ENCODE assay signal across 23 cellular contexts in genomic region chr20:11853359-11853758, GRCh38.
DNase-seq lines count a peak whose midpoint lies in the region; FAIRE-seq and TF ChIP-seq lines count a peak whose summit lies in the region.
"Had no signal": no experiment of that assay in that cellular context is flagged by ENCODE, and none has a peak within 500 bp of the region (broad histone marks: within the 10 kb centered on the region; RNA-seq: fewer than 3 reads in every experiment).

No MANE protein-coding gene starts in this region.

- POLR2A ChIA-PET in CD4-positive, alpha-beta memory T cell (lab: Charles Lee; ENCODE audit: partially characterized antibody), result no interaction called here

- H3K27me3 ChIP-seq in adipocyte (replicated peaks; ENCODE audit: control insufficient read depth, insufficient read depth, low read length), result no peaks in the 10 kb centered on the region
- H3K27me3 ChIP-seq in keratinocyte (ENCODE audit: control insufficient read depth, extremely low read depth, insufficient read depth, low read length), result no peaks in the 10 kb centered on the region
- no peaks in the 10 kb centered on the region for H3K27me3 ChIP-seq in uterus
- no peaks in the 10 kb centered on the region for H3K27me3 ChIP-seq in CD4-positive, alpha-beta memory T cell (ENCODE audit: insufficient read depth, low read length)
- no peaks in the 10 kb centered on the region for H3K27me3 ChIP-seq in hepatocyte
- H3K27me3 ChIP-seq: BLaER1 had no signal

- H3K27me3 Mint-ChIP-seq in CD4-positive, alpha-beta memory T cell, result no peaks in the 10 kb centered on the region
- H3K27me3 Mint-ChIP-seq: CD4-positive, alpha-beta T cell had no signal

- CTCF ChIA-PET in CD4-positive, alpha-beta memory T cell (lab: Charles Lee; ENCODE audit: partially characterized antibody), result no interaction called here

- H2AFZ ChIP-seq in keratinocyte (ENCODE audit: control insufficient read depth, low read length), result peak overlapping the region; percentile 20
- no peak overlapping the region for H2AFZ ChIP-seq in hepatocyte

- H3K4me2 ChIP-seq in keratinocyte (ENCODE audit: control insufficient read depth, extremely low read depth, insufficient read depth, low read depth, low read length) (no peak overlapping the region), hepatocyte (no peak overlapping the region)
- H3K4me2 ChIP-seq: BLaER1 had no signal

- H3K4me1 ChIP-seq in adipocyte (ENCODE audit: control insufficient read depth, insufficient read depth, low read length) (peaks cover 35% of the 10 kb centered on the region), keratinocyte (ENCODE audit: control insufficient read depth, extremely low read depth, insufficient read depth, low read length) (peaks cover 41% of the 10 kb centered on the region), uterus (no peaks in the 10 kb centered on the region), hepatocyte (ENCODE audit: insufficient read depth) (no peaks in the 10 kb centered on the region)
- no peaks in the 10 kb centered on the region for H3K4me1 ChIP-seq in CD4-positive, alpha-beta memory T cell (ENCODE audit: insufficient read depth, low read length)
- H3K4me1 ChIP-seq: BLaER1, Caco-2 had no signal

- no peaks in the 10 kb centered on the region for H3K9me1 ChIP-seq in keratinocyte (ENCODE audit: control insufficient read depth, extremely low read depth, insufficient read depth, low read length)

- no peaks in the 10 kb centered on the region for H4K20me1 ChIP-seq in keratinocyte (ENCODE audit: control insufficient read depth, extremely low read depth, insufficient read depth, low read length)
- H4K20me1 ChIP-seq in hepatocyte (ENCODE audit: insufficient read depth, poor library complexity, severe bottlenecking), result no peaks in the 10 kb centered on the region
- H4K20me1 ChIP-seq: BLaER1 had no signal

- no peaks in the 10 kb centered on the region for H3K4me1 Mint-ChIP-seq in CD4-positive, alpha-beta memory T cell

- H3K36me3 Mint-ChIP-seq in CD4-positive, alpha-beta memory T cell, result no peaks in the 10 kb centered on the region

- TF ChIP-seq CTCF in AG10803 (conservative IDR thresholded peaks at IDR 0.05; ENCODE audit: low read length), result no peak
- no peak for TF ChIP-seq CTCF in epithelial cell of esophagus (IDR thresholded peaks at IDR 0.05; ENCODE audit: insufficient read depth, low read depth, low read length, missing control alignments)
- no peak for TF ChIP-seq CTCF in keratinocyte (optimal IDR thresholded peaks at IDR 0.05 in 1 of 3, IDR thresholded peaks at IDR 0.05 in 1 of 3, conservative IDR thresholded peaks at IDR 0.05 in 1 of 3; ENCODE audit: extremely low read depth in 1 of 3, insufficient read depth in 2 of 3, low read length in 3 of 3)
- TF ChIP-seq CTCF in uterus (IDR thresholded peaks at IDR 0.05), result no peak
- no peak for TF ChIP-seq CTCF in hepatocyte (IDR thresholded peaks at IDR 0.05; ENCODE audit: poor library complexity)

- H3K27ac Mint-ChIP-seq in CD4-positive, alpha-beta memory T cell, result no peak overlapping the region
- H3K27ac Mint-ChIP-seq: CD4-positive, alpha-beta T cell had no signal

- H3K36me3 ChIP-seq in adipocyte (ENCODE audit: control insufficient read depth, insufficient read depth, low read length, severe bottlenecking) (no peaks in the 10 kb centered on the region), keratinocyte (ENCODE audit: control insufficient read depth in 2 of 2, extremely low read depth in 1 of 2, insufficient read depth in 2 of 2, low read length in 2 of 2) (no peaks in the 10 kb centered on the region), uterus (no peaks in the 10 kb centered on the region), hepatocyte (replicated peaks; ENCODE audit: insufficient read depth, low read depth) (no peaks in the 10 kb centered on the region)
- no peaks in the 10 kb centered on the region for H3K36me3 ChIP-seq in CD4-positive, alpha-beta memory T cell (ENCODE audit: insufficient read depth, low read length)
- H3K36me3 ChIP-seq: BLaER1, HAP-1 had no signal

- no peaks in the 10 kb centered on the region for H3K9me2 ChIP-seq in hepatocyte (replicated peaks; ENCODE audit: insufficient read depth)

- FAIRE-seq in keratinocyte (lab: Jason Lieb, UNC), result no peak
- FAIRE-seq: GM12878 had no signal

- H3K4me3 ChIP-seq in AG10803 (ENCODE audit: low read length) (no peak overlapping the region), adipocyte (ENCODE audit: low read length) (no peak overlapping the region), epithelial cell of esophagus (ENCODE audit: low read length) (no peak overlapping the region), keratinocyte (ENCODE audit: control insufficient read depth in 2 of 3, extremely low read depth in 1 of 3, insufficient read depth in 2 of 3, low read depth in 1 of 3, low read length in 3 of 3) (no peak overlapping the region), uterus (no peak overlapping the region), hepatocyte (no peak overlapping the region)
- H3K4me3 ChIP-seq in CD4-positive, alpha-beta memory T cell (ENCODE audit: low read length in 2 of 2), result no peak overlapping the region
- H3K4me3 ChIP-seq: BLaER1, GM12878, HAP-1 had no signal

- no peak overlapping the region for H3K4me3 Mint-ChIP-seq in CD4-positive, alpha-beta memory T cell
- H3K4me3 Mint-ChIP-seq: CD4-positive, alpha-beta T cell had no signal

- dilution Hi-C loops in keratinocyte (cut with MboI; ENCODE audit: extremely low pct_ligation_motif_present, low sequenced_read_pairs), result no loop called here

- H3K79me2 ChIP-seq in keratinocyte (ENCODE audit: control insufficient read depth, insufficient read depth, low read length) (no peaks in the 10 kb centered on the region), hepatocyte (no peaks in the 10 kb centered on the region)

- H3K27ac ChIP-seq in keratinocyte (ENCODE audit: control insufficient read depth, insufficient read depth, low read length) (no peak overlapping the region), uterus (no peak overlapping the region), hepatocyte (no peak overlapping the region)
- no peak overlapping the region for H3K27ac ChIP-seq in CD4-positive, alpha-beta memory T cell (ENCODE audit: low read depth, low read length)
- H3K27ac ChIP-seq: BLaER1, HL-60 had no signal

- no peak for TF ChIP-seq POLR2A in uterus (IDR thresholded peaks at IDR 0.05)

- peaks cover 3 to 14% (median 7%) of the 10 kb centered on the region in 8 donors for H3K9me3 Mint-ChIP-seq in CD4-positive, alpha-beta memory T cell

- intact Hi-C loops in uterus (cut with DNase I; ENCODE audit: low total_unique reads), result no loop called here
- intact Hi-C loops in CD4-positive, alpha-beta memory T cell (cut with micrococcal nuclease), result no loop called here

- H3K9ac ChIP-seq in adipocyte (ENCODE audit: low read length), result no peak overlapping the region
- no peak overlapping the region for H3K9ac ChIP-seq in keratinocyte (ENCODE audit: control insufficient read depth, extremely low read depth, insufficient read depth, low read length)
- H3K9ac ChIP-seq: BLaER1 had no signal

- DNase-seq in AG10803 (ENCODE audit: low read depth), result peak; percentile 23
- peak; percentile 71 for DNase-seq in adipocyte (ENCODE audit: low read depth)
- DNase-seq in epithelial cell of esophagus (ENCODE audit: low read depth), result peak; percentile 65
- no peak for DNase-seq in keratinocyte (ENCODE audit: low read depth, low spot score)
- DNase-seq in uterus, result no peak
- no peak for DNase-seq in CD4-positive, alpha-beta memory T cell
- DNase-seq in hepatocyte (ENCODE audit: low spot score), result no peak
- DNase-seq: Caco-2; CD4-positive, alpha-beta T cell; DMS 273 treated with DMSO at 0.1 percent for 48 hours; DMS79 treated with DMSO at 0.1 percent for 48 hours; KG1; NCI-H1092 treated with DMSO at 0.1 percent for 48 hours; NCI-H1436 treated with DMSO at 0.1 percent for 48 hours; NCI-H1930; NCI-H2227 treated with DMSO at 0.1 percent for 48 hours; NCI-H510A treated with DMSO at 0.1 percent for 48 hours; NCI-H774; NK-92 treated with Interleukin-12 subunit alpha and Interleukin-12 subunit beta, amount 100 ng/mL, for 24 hours had no signal

- H3K9me3 ChIP-seq in adipocyte (ENCODE audit: control insufficient read depth, low read length) (no peaks in the 10 kb centered on the region), keratinocyte (ENCODE audit: control insufficient read depth, low read depth, low read length) (no peaks in the 10 kb centered on the region), uterus (no peaks in the 10 kb centered on the region), hepatocyte (ENCODE audit: low read depth) (no peaks in the 10 kb centered on the region)
- no peaks in the 10 kb centered on the region for H3K9me3 ChIP-seq in CD4-positive, alpha-beta memory T cell (ENCODE audit: control insufficient read depth in 1 of 2, low read length in 2 of 2)
- H3K9me3 ChIP-seq: BLaER1, Caco-2, HAP-1 had no signal

Comparison
In these comparisons a context has a peak if more than half of its experiments do, and no peak if none do; other contexts are left out.
1. DNase-seq: peak in AG10803 (single experiment), adipocyte (single experiment) and epithelial cell of esophagus (single experiment); none in keratinocyte (single experiment), uterus (0 of 2), CD4-positive, alpha-beta memory T cell (0 of 5) and hepatocyte (single experiment).